ENCODE assay signal across 18 cellular contexts in genomic region chr13:34360702-34361101, GRCh38.
DNase-seq lines count a peak whose midpoint lies in the region; ATAC-seq, FAIRE-seq and TF ChIP-seq lines count a peak whose summit lies in the region.
"Had no signal": no experiment of that assay in that cellular context is flagged by ENCODE, and none has a peak within 500 bp of the region (broad histone marks: within the 10 kb centered on the region; RNA-seq: fewer than 3 reads in every experiment).

No MANE protein-coding gene starts in this region.

- no peak for TF ChIP-seq CTCF in A549 (IDR thresholded peaks at IDR 0.05)
- no peak for TF ChIP-seq CTCF in bronchial epithelial cell (IDR thresholded peaks at IDR 0.05; ENCODE audit: insufficient read depth, low read length, severe bottlenecking)

- H3K4me3 ChIP-seq in A549 (no peak overlapping the region), bronchial epithelial cell (ENCODE audit: low read depth, low read length) (no peak overlapping the region), right cardiac atrium (ENCODE audit: low read length) (no peak overlapping the region)
- H3K4me3 ChIP-seq: GM23248 had no signal

- H3K36me3 ChIP-seq in bronchial epithelial cell (ENCODE audit: control insufficient read depth, insufficient read depth, low read length), result no peaks in the 10 kb centered on the region
- H3K36me3 ChIP-seq: BE2C had no signal

- DNase-seq in A549 (ENCODE audit: low read depth in 1 of 2, low spot score in 1 of 2) (no peak), M059J (ENCODE audit: low read depth) (peak; percentile 73), bronchial epithelial cell (ENCODE audit: low read depth) (peak; percentile 58), kidney tubule cell (ENCODE audit: low spot score) (peak; percentile 83), right cardiac atrium (no peak), dermis blood vessel endothelial cell (no peak), GM19239 (ENCODE audit: insufficient read length, low spot score) (no peak)
- DNase-seq: CD4-positive, alpha-beta memory T cell; DMS153; DMS79 treated with DMSO at 0.1 percent for 48 hours; GDM1 had no signal

- intact Hi-C loops in right cardiac atrium (cut with DNase I), result no loop called here

- H3K4me1 ChIP-seq in A549 (peaks cover 37% of the 10 kb centered on the region), right cardiac atrium (ENCODE audit: control insufficient read depth, insufficient read depth, low read length) (no peaks in the 10 kb centered on the region)
- H3K4me1 ChIP-seq: BE2C had no signal

- POLR2A ChIA-PET in A549 (lab: Yijun Ruan, JAX), result no interaction called here

- H3K27ac ChIP-seq in A549, result peak overlapping the region; percentile 59 to 90; a peak in 4 of 6 replicates
- H3K27ac ChIP-seq in right cardiac atrium (ENCODE audit: low read length), result no peak overlapping the region
- H3K27ac ChIP-seq: C4-2B, GM23248 had no signal

- CTCF ChIA-PET in A549 (lab: Yijun Ruan, JAX), result interaction anchor here (0.7 kb wide), 1 partner anchor 10 kb away, joined by 3 read pairs; no protein-coding TSS in a partner anchor

- no peaks in the 10 kb centered on the region for H3K9me3 ChIP-seq in A549
- no peaks in the 10 kb centered on the region for H3K9me3 ChIP-seq in right cardiac atrium (ENCODE audit: control insufficient read depth, low read length)
- H3K9me3 ChIP-seq: BE2C had no signal

- H3K27me3 ChIP-seq in bronchial epithelial cell (ENCODE audit: control insufficient read depth, insufficient read depth, low read length) (no peaks in the 10 kb centered on the region), right cardiac atrium (ENCODE audit: control insufficient read depth, insufficient read depth) (no peaks in the 10 kb centered on the region)
- H3K27me3 ChIP-seq: BE2C had no signal

- no peak for TF ChIP-seq RAD21 in A549 (conservative IDR thresholded peaks at IDR 0.05 in 1 of 2, IDR thresholded peaks at IDR 0.05 in 1 of 2)

- FAIRE-seq in A549 (lab: Jason Lieb, UNC), result no peak
- no peak for FAIRE-seq in bronchial epithelial cell (lab: Jason Lieb, UNC)
- no peak for FAIRE-seq in GM19239 (lab: Jason Lieb, UNC)
- FAIRE-seq: A204.1, GM12892, H54 had no signal

- no peak for TF ChIP-seq EP300 in A549 (IDR thresholded peaks at IDR 0.05)

- ATAC-seq in A549, result no peak
- no peak for ATAC-seq in right cardiac atrium
- no peak for ATAC-seq in GM19397 (IDR thresholded peaks at IDR 0.05; ENCODE audit: unreplicated experiment)

- no peak for TF ChIP-seq POLR2A in A549 (IDR thresholded peaks at IDR 0.05; ENCODE audit: low read length)

- no peak overlapping the region for H3K4me2 ChIP-seq in A549

TF ChIP-seq in A549, 52 proteins besides CTCF, POLR2A, EP300 and RAD21:
- TF ChIP-seq ZNF302 (CRISPR knock-in tag; IDR thresholded peaks at IDR 0.05), result no peak
- TF ChIP-seq HOXA7 (CRISPR knock-in tag; IDR thresholded peaks at IDR 0.05), result no peak
- TF ChIP-seq MAFK (IDR thresholded peaks at IDR 0.05; ENCODE audit: partially characterized antibody), result no peak
- no peak for TF ChIP-seq MYC (IDR thresholded peaks at IDR 0.05; ENCODE audit: borderline replicate concordance, low read length)
- no peak for TF ChIP-seq HOXB13 (CRISPR knock-in tag; IDR thresholded peaks at IDR 0.05; ENCODE audit: low read depth)
- TF ChIP-seq SREBF2 (IDR thresholded peaks at IDR 0.05), result no peak
- no peak for TF ChIP-seq BCL3 (IDR thresholded peaks at IDR 0.05)
- no peak for TF ChIP-seq MAZ (IDR thresholded peaks at IDR 0.05; ENCODE audit: borderline replicate concordance, low read depth, low read length)
- no peak for TF ChIP-seq GATA3 (IDR thresholded peaks at IDR 0.05; ENCODE audit: borderline replicate concordance)
- no peak for TF ChIP-seq PHF8 (IDR thresholded peaks at IDR 0.05; ENCODE audit: borderline replicate concordance, low read depth)
- TF ChIP-seq RCOR1 (IDR thresholded peaks at IDR 0.05; ENCODE audit: low read depth, low read length), result no peak
- TF ChIP-seq POLR2AphosphoS2 (conservative IDR thresholded peaks at IDR 0.05; ENCODE audit: low read length), result no peak
- TF ChIP-seq NPAS2 (CRISPR knock-in tag; IDR thresholded peaks at IDR 0.05; ENCODE audit: borderline replicate concordance), result no peak
- TF ChIP-seq CBX2 (IDR thresholded peaks at IDR 0.05; ENCODE audit: borderline replicate concordance, low read depth), result no peak
- TF ChIP-seq FOSL2 (IDR thresholded peaks at IDR 0.05), result no peak
- no peak for TF ChIP-seq FOSL2 (CRISPR knock-in tag; IDR thresholded peaks at IDR 0.05)
- TF ChIP-seq RARB (CRISPR knock-in tag; IDR thresholded peaks at IDR 0.05), result no peak
- no peak for TF ChIP-seq HDAC2 (IDR thresholded peaks at IDR 0.05)
- TF ChIP-seq HES2 (IDR thresholded peaks at IDR 0.05), result no peak
- no peak for TF ChIP-seq TP53 (CRISPR knock-in tag; IDR thresholded peaks at IDR 0.05)
- no peak for TF ChIP-seq ZC3H11A (IDR thresholded peaks at IDR 0.05)

Comparison
In these comparisons a context has a peak if more than half of its experiments do, and no peak if none do; other contexts are left out.
1. DNase-seq: peak in M059J (single experiment), bronchial epithelial cell (single experiment) and kidney tubule cell (single experiment); none in A549 (0 of 2), right cardiac atrium (0 of 3), dermis blood vessel endothelial cell (single experiment) and GM19239 (single experiment).